Comparison of ENCODE assay signal across 14 cellular contexts in the genomic region with DNA sequence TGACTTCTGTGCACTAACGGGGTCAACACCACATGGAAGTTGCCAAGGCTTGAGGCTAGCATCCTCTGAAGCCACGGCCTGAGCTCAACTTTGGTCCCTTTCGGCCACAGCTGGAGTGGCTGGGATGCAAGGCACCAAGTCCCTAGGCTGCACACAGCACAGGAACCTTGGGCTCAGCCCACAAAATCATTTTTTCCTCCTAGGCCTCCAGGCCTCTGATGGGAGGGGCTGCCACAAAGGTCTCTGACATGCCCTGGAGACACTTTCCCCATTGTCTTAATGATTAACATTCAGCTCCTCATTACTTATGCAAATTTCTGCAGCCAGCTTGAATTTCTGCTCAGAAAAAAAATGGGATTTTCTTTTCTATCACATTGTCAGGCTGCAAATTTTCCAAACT. TPM values are rescaled to one million over a fixed set of nuclear protein-coding genes. Genes with fewer than 3 reads are reported as not detected.
"Had no signal": no experiment of that assay in that cellular context is flagged by ENCODE, and none has a peak within 500 bp of the region (broad histone marks: within the 10 kb centered on the region; RNA-seq: fewer than 3 reads in every experiment).

No MANE protein-coding gene starts in this region.

RNA-seq across cellular contexts. Expression of a gene that starts 27.6 kb away (rescaled TPM):
- total RNA-seq: activated B cell treated with CpG ODN at 0.5 μM for 24 hours; activated CD4-positive, alpha-beta memory T cell treated with anti-CD3 and anti-CD28 coated beads for 36 hours; activated CD4-positive, alpha-beta memory T cell treated with anti-CD3 and anti-CD28 coated beads, Interleukin-2, amount 10 ng/mL, durations not matched to agents 7 days and 5 days; activated CD4-positive, alpha-beta T cell treated with anti-CD3 and anti-CD28 coated beads for 36 hours; activated CD4-positive, alpha-beta T cell treated with anti-CD3 and anti-CD28 coated beads, Interleukin-2, amount 10 ng/mL, durations not matched to agents 24 days and 14 days; activated CD4-positive, alpha-beta T cell treated with anti-CD3 and anti-CD28 coated beads, Interleukin-2, amount 10 ng/mL, durations not matched to agents 7 days and 5 days; activated CD8-positive, alpha-beta memory T cell treated with anti-CD3 and anti-CD28 coated beads for 36 hours; activated CD8-positive, alpha-beta memory T cell treated with anti-CD3 and anti-CD28 coated beads, Interleukin-2, amount 10 ng/mL, durations not matched to agents 7 days and 5 days; activated CD8-positive, alpha-beta T cell treated with anti-CD3 and anti-CD28 coated beads for 36 hours; activated CD8-positive, alpha-beta T cell treated with anti-CD3 and anti-CD28 coated beads, Interleukin-2, amount 10 ng/mL, durations not matched to agents 7 days and 5 days; T-helper 1 cell treated with Interleukin-12 subunit alpha and Interleukin-12 subunit beta and Interleukin-4 antibody, amounts not matched to agents 30 ng/mL and 1 ng/mL, for 36 hours; T-helper 17 cell; T-helper 2 cell treated with Interferon-gamma antibody and Interleukin-4, amounts not matched to agents 100 ng/mL and 5 ng/mL, for 36 hours; WTC11 had no signal

RNA-seq across cellular contexts. Expression of a gene that starts 55.1 kb away (rescaled TPM):
- total RNA-seq: activated B cell treated with CpG ODN at 0.5 μM for 24 hours; activated CD4-positive, alpha-beta memory T cell treated with anti-CD3 and anti-CD28 coated beads for 36 hours; activated CD4-positive, alpha-beta memory T cell treated with anti-CD3 and anti-CD28 coated beads, Interleukin-2, amount 10 ng/mL, durations not matched to agents 7 days and 5 days; activated CD4-positive, alpha-beta T cell treated with anti-CD3 and anti-CD28 coated beads, Interleukin-2, amount 10 ng/mL, durations not matched to agents 24 days and 14 days; activated CD4-positive, alpha-beta T cell treated with anti-CD3 and anti-CD28 coated beads, Interleukin-2, amount 10 ng/mL, durations not matched to agents 7 days and 5 days; activated CD8-positive, alpha-beta memory T cell treated with anti-CD3 and anti-CD28 coated beads for 36 hours; activated CD8-positive, alpha-beta memory T cell treated with anti-CD3 and anti-CD28 coated beads, Interleukin-2, amount 10 ng/mL, durations not matched to agents 7 days and 5 days; activated CD8-positive, alpha-beta T cell treated with anti-CD3 and anti-CD28 coated beads for 36 hours; activated CD8-positive, alpha-beta T cell treated with anti-CD3 and anti-CD28 coated beads, Interleukin-2, amount 10 ng/mL, durations not matched to agents 7 days and 5 days; T-helper 1 cell treated with Interleukin-12 subunit alpha and Interleukin-12 subunit beta and Interleukin-4 antibody, amounts not matched to agents 30 ng/mL and 1 ng/mL, for 36 hours; T-helper 17 cell; T-helper 2 cell treated with Interferon-gamma antibody and Interleukin-4, amounts not matched to agents 100 ng/mL and 5 ng/mL, for 36 hours had no signal
